9 cellular contexts compared by ENCODE assay signal in the genomic region with DNA sequence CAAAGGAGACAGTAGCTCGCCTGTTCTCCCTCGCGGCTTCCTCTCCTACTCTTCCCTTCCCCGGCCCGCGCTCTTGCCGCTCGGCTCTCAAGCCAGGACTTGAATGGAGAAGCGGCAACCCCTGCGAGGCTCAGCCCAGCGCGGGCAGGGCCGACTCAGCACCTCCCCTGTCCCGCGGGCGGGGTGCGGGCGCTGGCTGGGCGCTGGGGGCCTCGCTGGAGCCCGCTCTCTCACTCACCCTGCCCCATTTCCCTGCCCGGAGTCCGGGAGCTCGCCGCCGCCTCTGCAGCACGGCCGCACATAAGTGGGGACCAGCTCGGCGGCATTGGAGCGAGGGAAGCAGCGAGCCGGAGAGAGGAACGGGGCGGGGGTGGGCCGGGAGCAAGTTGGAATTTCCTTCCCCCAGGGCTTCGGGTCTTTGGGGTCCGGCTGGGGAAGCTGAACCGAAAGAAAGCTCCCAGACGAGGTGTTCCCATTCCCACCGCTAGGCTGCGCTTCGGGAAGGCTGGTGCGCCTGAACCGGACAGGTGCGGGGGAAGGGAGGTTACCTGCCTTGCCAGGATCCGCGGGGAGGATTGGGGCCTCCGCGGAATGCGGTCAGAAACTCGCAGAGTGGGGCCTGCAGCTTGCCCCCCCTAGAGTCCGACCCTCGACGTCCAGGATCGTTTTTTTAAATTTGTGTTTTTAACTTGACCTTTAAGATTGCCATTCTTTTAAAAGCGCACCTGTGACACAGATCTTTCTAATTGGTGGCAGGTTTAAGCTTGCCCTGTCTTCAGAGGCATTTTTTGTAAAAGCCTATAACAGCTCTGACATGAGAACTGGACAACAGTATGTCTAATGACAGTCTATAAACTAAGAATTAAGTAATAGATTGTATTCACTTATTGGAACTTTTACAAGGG. TPM values are rescaled to one million over a fixed set of nuclear protein-coding genes. Genes with fewer than 3 reads are reported as not detected.
DNase-seq lines count a peak whose midpoint lies in the region; ATAC-seq and FAIRE-seq lines count a peak whose summit lies in the region.
"Had no signal": no experiment of that assay in that cellular context is flagged by ENCODE, and none has a peak within 500 bp of the region (broad histone marks: within the 10 kb centered on the region; RNA-seq: fewer than 3 reads in every experiment).

A gene with protein sequence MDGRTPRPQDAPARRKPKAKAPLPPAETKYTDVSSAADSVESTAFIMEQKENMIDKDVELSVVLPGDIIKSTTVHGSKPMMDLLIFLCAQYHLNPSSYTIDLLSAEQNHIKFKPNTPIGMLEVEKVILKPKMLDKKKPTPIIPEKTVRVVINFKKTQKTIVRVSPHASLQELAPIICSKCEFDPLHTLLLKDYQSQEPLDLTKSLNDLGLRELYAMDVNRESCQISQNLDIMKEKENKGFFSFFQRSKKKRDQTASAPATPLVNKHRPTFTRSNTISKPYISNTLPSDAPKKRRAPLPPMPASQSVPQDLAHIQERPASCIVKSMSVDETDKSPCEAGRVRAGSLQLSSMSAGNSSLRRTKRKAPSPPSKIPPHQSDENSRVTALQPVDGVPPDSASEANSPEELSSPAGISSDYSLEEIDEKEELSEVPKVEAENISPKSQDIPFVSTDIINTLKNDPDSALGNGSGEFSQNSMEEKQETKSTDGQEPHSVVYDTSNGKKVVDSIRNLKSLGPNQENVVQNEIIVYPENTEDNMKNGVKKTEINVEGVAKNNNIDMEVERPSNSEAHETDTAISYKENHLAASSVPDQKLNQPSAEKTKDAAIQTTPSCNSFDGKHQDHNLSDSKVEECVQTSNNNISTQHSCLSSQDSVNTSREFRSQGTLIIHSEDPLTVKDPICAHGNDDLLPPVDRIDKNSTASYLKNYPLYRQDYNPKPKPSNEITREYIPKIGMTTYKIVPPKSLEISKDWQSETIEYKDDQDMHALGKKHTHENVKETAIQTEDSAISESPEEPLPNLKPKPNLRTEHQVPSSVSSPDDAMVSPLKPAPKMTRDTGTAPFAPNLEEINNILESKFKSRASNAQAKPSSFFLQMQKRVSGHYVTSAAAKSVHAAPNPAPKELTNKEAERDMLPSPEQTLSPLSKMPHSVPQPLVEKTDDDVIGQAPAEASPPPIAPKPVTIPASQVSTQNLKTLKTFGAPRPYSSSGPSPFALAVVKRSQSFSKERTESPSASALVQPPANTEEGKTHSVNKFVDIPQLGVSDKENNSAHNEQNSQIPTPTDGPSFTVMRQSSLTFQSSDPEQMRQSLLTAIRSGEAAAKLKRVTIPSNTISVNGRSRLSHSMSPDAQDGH (minus strand): TSS at position 105 of the 905 bp plus-strand sequence. CDS start 627 bp downstream, outside the sequence.

- no peak for FAIRE-seq in RCC 7860 (lab: Jason Lieb, UNC)
- FAIRE-seq: colon had no signal

- under 1% methylated on average over 57 of the region's 57 CpGs for WGBS in right cardiac atrium

- H3K27ac ChIP-seq in right cardiac atrium (ENCODE audit: low read length), result peak within 1 kb of the TSS; percentile 99

- H3K27me3 ChIP-seq in right cardiac atrium (ENCODE audit: control insufficient read depth, insufficient read depth), result no peaks in the 10 kb centered on the region

- peak; percentile 70 for ATAC-seq in GM21367 (IDR thresholded peaks at IDR 0.05; ENCODE audit: unreplicated experiment)
- peak; percentile 87 to 88 for ATAC-seq in right cardiac atrium

- DNase-seq in DMS153 treated with DMSO at 0.1 percent for 48 hours (lab: John Stamatoyannopoulos, UW; ENCODE audit: unreplicated experiment) (peak; percentile 76), HPDE6-E6E7 (ENCODE audit: extremely low spot score) (peak; percentile 67), RCC 7860 (ENCODE audit: low spot score) (peak; percentile 53), anterior cingulate cortex (lab: John Stamatoyannopoulos, UW) (peak in 36 of 58 donors; percentile 8 to 63 (median 28)), right cardiac atrium (peak; percentile 68 to 87 (median 87)), posterior cingulate gyrus (peak; percentile 24 to 90 (median 54))
- DNase-seq in central memory CD4-positive, alpha-beta T cell, result no peak

- intact Hi-C loops in right cardiac atrium (cut with DNase I) (loop anchor here in 3 of 4 donors (5.0 to 10.0 kb wide), 4 partner anchors 63 to 107 kb away; no protein-coding TSS in a partner anchor), posterior cingulate gyrus (cut with DNase I) (loop anchor here (10.0 kb wide), 1 partner anchor 107 kb away; no protein-coding TSS in a partner anchor)

- H3K4me3 ChIP-seq in right cardiac atrium (ENCODE audit: low read length), result peak within 1 kb of the TSS; percentile 91

- H3K9me3 ChIP-seq in right cardiac atrium (ENCODE audit: control insufficient read depth, low read length), result no peaks in the 10 kb centered on the region

- H3K4me1 ChIP-seq in right cardiac atrium (ENCODE audit: control insufficient read depth, insufficient read depth, low read length), result no peaks in the 10 kb centered on the region

RNA-seq across cellular contexts. Expression of the gene that starts here (rescaled TPM):
- total RNA-seq in right cardiac atrium, result 1 to 10 TPM; 7.3 to 9.2 (median 8.6) TPM
- polyA plus RNA-seq in right cardiac atrium, result 3.2 TPM
